Comparison of ENCODE assay signal across 8 cellular contexts in the genomic region with DNA sequence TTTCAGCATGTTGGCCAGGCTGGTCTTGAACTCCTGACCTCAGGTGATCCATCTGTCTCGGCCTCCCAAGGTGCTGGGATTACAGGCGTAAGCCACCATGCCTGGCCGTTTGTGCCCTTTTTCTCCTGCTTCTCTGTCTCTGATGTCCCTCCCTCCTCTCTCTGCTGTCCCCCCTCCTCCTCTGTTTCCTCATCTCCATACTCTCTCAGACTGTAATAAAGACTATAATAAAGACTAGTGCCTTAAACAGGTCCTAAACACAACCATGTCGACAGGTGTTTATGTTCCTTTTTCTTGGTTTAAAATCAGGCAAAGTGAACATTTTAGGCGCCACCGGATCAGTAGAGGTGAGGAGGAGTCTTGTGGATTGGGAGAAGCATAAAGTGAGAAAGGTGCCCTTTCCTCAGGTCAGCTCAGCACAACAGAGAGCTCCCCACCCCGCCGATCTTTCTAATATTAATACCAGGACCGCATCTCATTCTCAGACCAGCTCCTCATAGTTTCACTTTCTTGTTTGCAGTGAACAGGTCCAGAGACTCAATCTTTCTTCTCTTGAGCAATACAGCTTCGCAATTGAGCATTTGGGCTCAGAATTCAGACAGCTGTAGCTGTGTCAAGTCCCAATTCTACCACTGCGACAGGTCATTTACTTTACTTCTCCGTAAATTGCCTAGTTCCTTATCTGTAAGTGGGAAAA. TPM values are rescaled to one million over a fixed set of nuclear protein-coding genes. Genes with fewer than 3 reads are reported as not detected.
A peak's percentile ranks its signal among the peaks of the same experiment; 100 is the strongest.
DNase-seq lines count a peak whose midpoint lies in the region; ATAC-seq and TF ChIP-seq lines count a peak whose summit lies in the region.

No MANE protein-coding gene starts in this region.

- peaks cover 9 to 10% of the 10 kb centered on the region in 2 donors for H3K27me3 ChIP-seq in duodenal mucosa (ENCODE audit: control insufficient read depth in 1 of 2, insufficient read depth in 2 of 2, low read length in 2 of 2)

- H3K9me3 ChIP-seq in duodenal mucosa (ENCODE audit: control insufficient read depth in 1 of 2, low read length in 2 of 2) = no peaks in the 10 kb centered on the region

- CTCF ChIA-PET in Calu3 (lab: Charles Lee) = no interaction called here

- peaks cover 82% of the 10 kb centered on the region for H3K27me3 Mint-ChIP-seq in Calu3 (ENCODE audit: unreplicated experiment)
- H3K27me3 Mint-ChIP-seq in chondrocyte (ENCODE audit: low read depth) = peaks cover 36% of the 10 kb centered on the region

- TF ChIP-seq CTCF in Calu3 (IDR thresholded peaks at IDR 0.05; ENCODE audit: unreplicated experiment) (no peak), chondrocyte (IDR thresholded peaks at IDR 0.05) (no peak)

- H3K9ac ChIP-seq in duodenal mucosa (ENCODE audit: low read depth in 1 of 2, low read length in 2 of 2) = peak overlapping the region; percentile 57 to 61

- H3K4me3 Mint-ChIP-seq in Calu3 (ENCODE audit: low read depth, unreplicated experiment) (peak overlapping the region; percentile 70), chondrocyte (ENCODE audit: unreplicated experiment) (no peak overlapping the region)

- peak overlapping the region; percentile 72 to 75 for H3K4me3 ChIP-seq in duodenal mucosa (ENCODE audit: low read depth in 1 of 2, low read length in 2 of 2)

- no TSS peak for BruUV-seq in Calu3 (replicated peaks; lab: Mats Ljungman, UMichigan)

- ATAC-seq in GM21367 (IDR thresholded peaks at IDR 0.05; ENCODE audit: unreplicated experiment) = peak; percentile 95
- ATAC-seq in HG03469 (IDR thresholded peaks at IDR 0.05; ENCODE audit: unreplicated experiment) = peak; percentile 86

- H3K9me3 Mint-ChIP-seq in Calu3 (ENCODE audit: low read depth, unreplicated experiment) (no peaks in the 10 kb centered on the region), chondrocyte (ENCODE audit: low read depth) (no peaks in the 10 kb centered on the region)

- H3K4me1 Mint-ChIP-seq in Calu3 (ENCODE audit: low read depth, unreplicated experiment) (peaks cover 27% of the 10 kb centered on the region), chondrocyte (ENCODE audit: low read depth) (no peaks in the 10 kb centered on the region)

- intact Hi-C loops in Calu3 (cut with micrococcal nuclease; ENCODE audit: unreplicated experiment) = no loop called here

- no peaks in the 10 kb centered on the region for H3K36me3 ChIP-seq in duodenal mucosa (ENCODE audit: control insufficient read depth in 1 of 2, insufficient read depth in 2 of 2, low read length in 2 of 2)

- H3K27ac ChIP-seq in duodenal mucosa (ENCODE audit: low read depth, low read length) = no peak overlapping the region

- no peak overlapping the region for H3K27ac Mint-ChIP-seq in Calu3 (ENCODE audit: unreplicated experiment)
- no peak overlapping the region for H3K27ac Mint-ChIP-seq in chondrocyte (ENCODE audit: unreplicated experiment)

- H3K36me3 Mint-ChIP-seq in Calu3 (ENCODE audit: insufficient read depth, unreplicated experiment) (peaks cover 11% of the 10 kb centered on the region), chondrocyte (ENCODE audit: low read depth) (no peaks in the 10 kb centered on the region)

- DNase-seq in Calu3 (no peak), NCI-H2107 (lab: John Stamatoyannopoulos, UW) (no peak), chondrocyte (ENCODE audit: low spot score) (no peak), NCI-H446 treated with DMSO at 0.1 percent for 48 hours (lab: John Stamatoyannopoulos, UW) (no peak), GOT3 (lab: John Stamatoyannopoulos, UW) (no peak)

- peaks cover 4 to 13% of the 10 kb centered on the region in 2 donors for H3K4me1 ChIP-seq in duodenal mucosa (ENCODE audit: control insufficient read depth in 1 of 2, insufficient read depth in 2 of 2, low read length in 2 of 2)

RNA-seq across cellular contexts. Expression of a gene that starts 23.7 kb away (rescaled TPM):
- total RNA-seq in Calu3 (2022) (44.9 and 46.7 TPM in 2 replicates), chondrocyte (22.7 to 39.7 TPM (median 23.8 TPM) in 3 replicates)

RNA-seq across cellular contexts. Expression of a gene that starts 24.4 kb away (rescaled TPM):
- total RNA-seq in Calu3 (2022) (1.5 and 1.7 TPM in 2 replicates), chondrocyte (0.57 to 0.95 TPM (median 0.92 TPM) in 3 replicates)
